ENCODE assay signal across 22 cellular contexts in genomic region chr9:97462159-97462558, GRCh38. TPM values are rescaled to one million over a fixed set of nuclear protein-coding genes. Genes with fewer than 3 reads are reported as not detected.
DNase-seq lines count a peak whose midpoint lies in the region; ATAC-seq, FAIRE-seq and TF ChIP-seq lines count a peak whose summit lies in the region.
"Had no signal": no experiment of that assay in that cellular context is flagged by ENCODE, and none has a peak within 500 bp of the region (broad histone marks: within the 10 kb centered on the region; RNA-seq: fewer than 3 reads in every experiment).

No MANE protein-coding gene starts in this region.

- no peak overlapping the region for H4K5ac ChIP-seq in IMR-90 (ENCODE audit: low read depth, low read length)

- no peaks in the 10 kb centered on the region for H3K79me1 ChIP-seq in IMR-90 (ENCODE audit: low read depth in 1 of 2, low read length in 2 of 2)

- TF ChIP-seq RAD21 in A549 (conservative IDR thresholded peaks at IDR 0.05 in 1 of 2, IDR thresholded peaks at IDR 0.05 in 1 of 2) (no peak), IMR-90 (IDR thresholded peaks at IDR 0.05; ENCODE audit: low read length) (no peak)

- no peak overlapping the region for H3K56ac ChIP-seq in IMR-90 (ENCODE audit: extremely low read depth, insufficient read depth, low read length)

- no peak overlapping the region for H3K4me3 ChIP-seq in A549
- no peak overlapping the region for H3K4me3 ChIP-seq in IMR-90 (ENCODE audit: insufficient read depth, low read depth, low read length)
- no peak overlapping the region for H3K4me3 ChIP-seq in retinal pigment epithelial cell (ENCODE audit: low read length)
- H3K4me3 ChIP-seq: BLaER1 treated with 17β-estradiol and CSF1 and Interleukin-3, amounts not matched to agents 10 nM and 100 nM had no signal

- H3K9me1 ChIP-seq in IMR-90 (ENCODE audit: insufficient read depth, low read length) = peaks cover 3% of the 10 kb centered on the region; the same call in 1 of the 2 replicates

- dilution Hi-C loops in IMR-90 (cut with HindIII; ENCODE audit: low sequenced_read_pairs, unreplicated experiment) = no loop called here

- POLR2A ChIA-PET in A549 (lab: Yijun Ruan, JAX) = no interaction called here
- POLR2A ChIA-PET in IMR-90 (lab: Charles Lee; ENCODE audit: unreplicated experiment) = no interaction called here

- no peaks in the 10 kb centered on the region for H3K4me1 ChIP-seq in A549
- no peaks in the 10 kb centered on the region for H3K4me1 ChIP-seq in IMR-90 (ENCODE audit: control insufficient read depth, insufficient read depth, low read length)
- H3K4me1 ChIP-seq: BLaER1 treated with 17β-estradiol and CSF1 and Interleukin-3, amounts not matched to agents 10 nM and 100 nM; Caco-2 had no signal

- H3K9me3 ChIP-seq in A549 (no peaks in the 10 kb centered on the region), IMR-90 (ENCODE audit: control insufficient read depth, insufficient read depth, low read length) (no peaks in the 10 kb centered on the region)
- H3K9me3 ChIP-seq: BLaER1 treated with 17β-estradiol and CSF1 and Interleukin-3, amounts not matched to agents 10 nM and 100 nM; Caco-2 had no signal

- no peak overlapping the region for H3K14ac ChIP-seq in IMR-90 (replicated peaks; ENCODE audit: low read depth, low read length)

- H3K18ac ChIP-seq in IMR-90 (ENCODE audit: low read depth, low read length) = no peak overlapping the region

- no peak overlapping the region for H4K8ac ChIP-seq in IMR-90 (ENCODE audit: low read depth in 2 of 2, low read length in 2 of 2)

- H2BK15ac ChIP-seq in IMR-90 (ENCODE audit: low read depth, low read length) = no peak overlapping the region

- no peak overlapping the region for H2AFZ ChIP-seq in IMR-90 (replicated peaks; ENCODE audit: low read length, poor library complexity)

- H4K91ac ChIP-seq in IMR-90 (ENCODE audit: insufficient read depth, low read depth, low read length) = no peak overlapping the region

- no peak overlapping the region for H3K23ac ChIP-seq in IMR-90 (ENCODE audit: low read depth, low read length)

- no peak for TF ChIP-seq CTCF in A549 (IDR thresholded peaks at IDR 0.05)
- no peak for TF ChIP-seq CTCF in IMR-90 (conservative IDR thresholded peaks at IDR 0.05; ENCODE audit: low read depth, low read length)
- TF ChIP-seq CTCF in retinal pigment epithelial cell (conservative IDR thresholded peaks at IDR 0.05; ENCODE audit: low read depth, low read length) = no peak

- no peak overlapping the region for H2BK120ac ChIP-seq in IMR-90 (ENCODE audit: low read depth, low read length)

- H2AK9ac ChIP-seq in IMR-90 (replicated peaks; ENCODE audit: low read depth, low read length, poor library complexity) = no peak overlapping the region

- H4K20me1 ChIP-seq in IMR-90 (ENCODE audit: insufficient read depth, low read length) = no peaks in the 10 kb centered on the region
- H4K20me1 ChIP-seq: BLaER1 treated with 17β-estradiol and CSF1 and Interleukin-3, amounts not matched to agents 10 nM and 100 nM had no signal

- no peak for ATAC-seq in A549
- ATAC-seq in IMR-90 (ENCODE audit: low read depth) = no peak
- peak; percentile 38 for ATAC-seq in left lobe of liver
- ATAC-seq in HG02852 (IDR thresholded peaks at IDR 0.05; ENCODE audit: unreplicated experiment) = no peak
- ATAC-seq in HG02571 (IDR thresholded peaks at IDR 0.05; ENCODE audit: unreplicated experiment) = no peak
- ATAC-seq: CD8-positive, alpha-beta T cell had no signal

- H3K27ac ChIP-seq in A549 (no peak overlapping the region), IMR-90 (ENCODE audit: insufficient read depth, low read length) (no peak overlapping the region)
- H3K27ac ChIP-seq: BLaER1 treated with 17β-estradiol and CSF1 and Interleukin-3, amounts not matched to agents 10 nM and 100 nM; C4-2B had no signal

- no peak for TF ChIP-seq EP300 in A549 (IDR thresholded peaks at IDR 0.05)

- in situ Hi-C loops in IMR-90 (cut with MboI; ENCODE audit: low sequenced_read_pairs) = no loop called here

- no peak overlapping the region for H2AK5ac ChIP-seq in IMR-90 (ENCODE audit: low read depth, low read length)

- H2BK20ac ChIP-seq in IMR-90 (ENCODE audit: low read depth, low read length) = no peak overlapping the region

- no peaks in the 10 kb centered on the region for H3K27me3 ChIP-seq in IMR-90 (ENCODE audit: control insufficient read depth, insufficient read depth, low read length)
- H3K27me3 ChIP-seq: BLaER1 treated with 17β-estradiol and CSF1 and Interleukin-3, amounts not matched to agents 10 nM and 100 nM had no signal

- peaks cover 5% of the 10 kb centered on the region; the same call in 1 of the 2 replicates for H3K36me3 ChIP-seq in IMR-90 (ENCODE audit: control insufficient read depth, insufficient read depth, low read length)

- H3K9ac ChIP-seq in IMR-90 (ENCODE audit: low read depth, low read length) = no peak overlapping the region
- H3K9ac ChIP-seq: BLaER1 treated with 17β-estradiol and CSF1 and Interleukin-3, amounts not matched to agents 10 nM and 100 nM had no signal

- TF ChIP-seq POLR2A in A549 (IDR thresholded peaks at IDR 0.05; ENCODE audit: low read length) (no peak), IMR-90 (IDR thresholded peaks at IDR 0.05; ENCODE audit: low read depth, low read length) (no peak)

- no peak overlapping the region for H2BK5ac ChIP-seq in IMR-90 (ENCODE audit: low read depth, low read length, poor library complexity, severe bottlenecking)

- no TSS peak for BruUV-seq in IMR-90 (replicated peaks; lab: Mats Ljungman, UMichigan)

- H3K4me2 ChIP-seq in A549 (no peak overlapping the region), IMR-90 (ENCODE audit: low read depth, low read length) (no peak overlapping the region)
- H3K4me2 ChIP-seq: BLaER1 treated with 17β-estradiol and CSF1 and Interleukin-3, amounts not matched to agents 10 nM and 100 nM had no signal

- intact Hi-C loops in IMR-90 (cut with micrococcal nuclease) = loop anchor here (10.0 kb wide), 1 partner anchor 433 kb away; no protein-coding TSS in a partner anchor

- CTCF ChIA-PET in A549 (lab: Yijun Ruan, JAX) = interaction anchor here (0.8 to 3.4 kb wide), 9 partner anchors 8 to 154 kb away, joined by 3 to 31 read pairs (median 5); no protein-coding TSS in a partner anchor
- CTCF ChIA-PET in IMR-90 (lab: Yijun Ruan, JAX) = interaction anchor here (1.0 kb wide), 1 partner anchor 154 kb away, joined by 3 read pairs; no protein-coding TSS in a partner anchor

- DNase-seq in A549 (ENCODE audit: low read depth in 1 of 2, low spot score in 1 of 2) (no peak), IMR-90 (no peak), left lobe of liver (ENCODE audit: low spot score) (no peak), retinal pigment epithelial cell (ENCODE audit: low read depth) (peak; percentile 9), SKM-1 treated with dmso at 0.1 percent for 144 hours (lab: John Stamatoyannopoulos, UW; ENCODE audit: unreplicated experiment) (no peak)
- DNase-seq: 8988T; AML-193; Caco-2; Calu3; CD4-positive, alpha-beta T cell; CD8-positive, alpha-beta T cell; DMS79 treated with DMSO at 0.1 percent for 48 hours; GF-D8 had no signal

- H3K4ac ChIP-seq in IMR-90 (ENCODE audit: low read depth, low read length) = no peak overlapping the region

- 92% methylated on average over 3 of the region's 3 CpGs for WGBS in A549 (ENCODE audit: missing lambda C conversion rate)
- 40% methylated on average over 1 of the region's 3 CpGs; no CpG with 5 or more reads in 1 of the 2 experiments for WGBS in IMR-90 (ENCODE audit: extremely low coverage in 2 of 2, insufficient read length in 1 of 2), 2 experiments

- no peak for FAIRE-seq in A549 (lab: Jason Lieb, UNC)
- FAIRE-seq: A204.1, D721Med, G401.6, GM12891, GM19239 had no signal

TF ChIP-seq in A549, 52 proteins besides CTCF, POLR2A, EP300 and RAD21:
- no peak for TF ChIP-seq TFCP2L1 (CRISPR knock-in tag; IDR thresholded peaks at IDR 0.05)
- TF ChIP-seq MAFK (IDR thresholded peaks at IDR 0.05; ENCODE audit: partially characterized antibody) = peak; percentile 70
- no peak for TF ChIP-seq ZSCAN20 (CRISPR knock-in tag; IDR thresholded peaks at IDR 0.05)
- no peak for TF ChIP-seq CEBPB (IDR thresholded peaks at IDR 0.05)
- TF ChIP-seq PHF8 (IDR thresholded peaks at IDR 0.05; ENCODE audit: borderline replicate concordance, low read depth) = no peak

TF ChIP-seq in IMR-90, 13 proteins besides CTCF, POLR2A, EP300 and RAD21:
- TF ChIP-seq NFE2L2 (IDR thresholded peaks at IDR 0.05; ENCODE audit: low read depth, low read length) (no peak), MAFK (IDR thresholded peaks at IDR 0.05; ENCODE audit: low read depth, low read length) (peak; percentile 35; the same call in 1 of the 2 replicates)

RNA-seq across cellular contexts. Expression of gene TMOD1, which starts 39.3 kb away (rescaled TPM):
- 0.28 and 0.48 TPM in 2 replicates for polyA plus RNA-seq in A549 (2011; rRNA removed)
- 0.21 and 0.25 TPM in 2 replicates for polyA plus RNA-seq in A549 (2012; cell fraction: cytosol; rRNA removed)
- polyA plus RNA-seq in A549 (2012; cell fraction: nucleus; rRNA removed) = 0.17 TPM in 2 replicates
- polyA plus RNA-seq in A549 (2017; fragmentation: RNase III; extraction: RNeasy Plus Mini Kit Qiagen cat#74134 plus additional on column Dnase treatment) = 0.62 to 0.98 TPM (median 0.80 TPM) in 3 replicates
- 0.19 and 0.21 TPM in 2 replicates for polyA minus RNA-seq in A549 (2011; rRNA and poly(A)+ RNA removed)
- total RNA-seq in IMR-90 (2012; rRNA removed) = 0.18 and 0.28 TPM in 2 replicates
- polyA plus RNA-seq in IMR-90 (2012; rRNA removed) = 0.19 and 0.38 TPM in 2 replicates
- 0.16 and 0.26 TPM in 2 replicates for polyA plus RNA-seq in IMR-90 (2012; cell fraction: cytosol; rRNA removed)
- 0.10 and 0.66 TPM in 2 replicates for polyA plus RNA-seq in IMR-90 (2012; cell fraction: nucleus; rRNA removed; ENCODE audit: low replicate concordance)
- total RNA-seq in left lobe of liver = 10.6 TPM

RNA-seq across cellular contexts. Expression of gene TDRD7, which starts 50.3 kb away (rescaled TPM):
- polyA plus RNA-seq in A549 (2011; rRNA removed) (15.7 and 18.3 TPM in 2 replicates), A549 (2017; fragmentation: RNase III; extraction: RNeasy Plus Mini Kit Qiagen cat#74134 plus additional on column Dnase treatment) (11.1 to 14.2 TPM (median 11.5 TPM) in 3 replicates), IMR-90 (2012; rRNA removed) (3.9 and 4.4 TPM in 2 replicates)
- 4.3 and 5.2 TPM in 2 replicates for polyA plus RNA-seq in A549 (2012; cell fraction: cytosol; rRNA removed)
- polyA plus RNA-seq in A549 (2012; cell fraction: nucleus; rRNA removed) = 3.7 and 5.2 TPM in 2 replicates
- 6.7 and 7.4 TPM in 2 replicates for polyA minus RNA-seq in A549 (2011; rRNA and poly(A)+ RNA removed)
- total RNA-seq in IMR-90 (2012; rRNA removed) (8.1 and 9.7 TPM in 2 replicates), left lobe of liver (4.1 TPM)
- 1.3 and 1.8 TPM in 2 replicates for polyA plus RNA-seq in IMR-90 (2012; cell fraction: cytosol; rRNA removed)
- polyA plus RNA-seq in IMR-90 (2012; cell fraction: nucleus; rRNA removed; ENCODE audit: low replicate concordance) = 1.0 and 7.9 TPM in 2 replicates
